ENCODE assay signal across 12 cellular contexts in genomic region chr6:152952045-152952444, GRCh38. TPM values are rescaled to one million over a fixed set of nuclear protein-coding genes. Genes with fewer than 3 reads are reported as not detected.
DNase-seq lines count a peak whose midpoint lies in the region; ATAC-seq, FAIRE-seq and TF ChIP-seq lines count a peak whose summit lies in the region.
"Had no signal": no experiment of that assay in that cellular context is flagged by ENCODE, and none has a peak within 500 bp of the region (broad histone marks: within the 10 kb centered on the region; RNA-seq: fewer than 3 reads in every experiment).

No MANE protein-coding gene starts in this region.

- TF ChIP-seq POLR2A in H54 (IDR thresholded peaks at IDR 0.05; ENCODE audit: low read depth, low read length), result no peak

- DNase-seq in H54 (ENCODE audit: insufficient read length, low spot score), result peak; percentile 5
- DNase-seq in PC-3, result peak; percentile 60
- peak; percentile 20 to 42 for DNase-seq in cardiac fibroblast (ENCODE audit: low read depth in 2 of 2)
- DNase-seq in myocyte (ENCODE audit: low read depth), result peak; percentile 6
- no peak for DNase-seq in Right ventricle myocardium superior
- no peak for DNase-seq in NCI-H1048 (lab: John Stamatoyannopoulos, UW)
- no peak for DNase-seq in NCI-H2107 (lab: John Stamatoyannopoulos, UW)
- DNase-seq: activated gamma-delta T cell treated with Interleukin-2 at 50 U/mL for 16 hours, NCI-H2227 treated with DMSO at 0.1 percent for 48 hours, nucleus accumbens had no signal

- no peaks in the 10 kb centered on the region for H3K79me2 ChIP-seq in PC-3 (ENCODE audit: low read length)

- intact Hi-C loops in PC-3 (cut with micrococcal nuclease) (no loop called here), Right ventricle myocardium superior (cut with DNase I) (loop anchor here (10.0 kb wide), 1 partner anchor 397 kb away; no protein-coding TSS in a partner anchor)

- H3K27ac ChIP-seq in PC-3 (ENCODE audit: low read length), result no peak overlapping the region
- H3K27ac ChIP-seq: epithelial cell of prostate had no signal

- TF ChIP-seq CTCF in PC-3 (conservative IDR thresholded peaks at IDR 0.05; ENCODE audit: low read depth, low read length) (no peak), cardiac fibroblast (IDR thresholded peaks at IDR 0.05; ENCODE audit: low read depth, low read length) (no peak)

- no peaks in the 10 kb centered on the region for H3K9me2 ChIP-seq in PC-3 (replicated peaks; ENCODE audit: low read length)

- H3F3A ChIP-seq in PC-3 (ENCODE audit: low read length, unreplicated experiment), result no peaks in the 10 kb centered on the region

- H3K4me2 ChIP-seq in PC-3 (ENCODE audit: low read length), result no peak overlapping the region; the same call in 1 of the 2 replicates

- H3K27me3 ChIP-seq in PC-3 (ENCODE audit: low read length), result no peaks in the 10 kb centered on the region; the same call in 1 of the 2 replicates

- H3K9ac ChIP-seq in PC-3 (ENCODE audit: low read length), result no peak overlapping the region

- no peak overlapping the region for H2AFZ ChIP-seq in PC-3 (ENCODE audit: low read length)

- POLR2A ChIA-PET in PC-3 (lab: Charles Lee; ENCODE audit: unreplicated experiment), result no interaction called here

- no peaks in the 10 kb centered on the region for H4K20me1 ChIP-seq in PC-3 (ENCODE audit: low read length)

- no TSS peak for BruUV-seq in PC-3 (replicated peaks; lab: Mats Ljungman, UMichigan)

- peaks cover 28% of the 10 kb centered on the region for H3K4me1 ChIP-seq in PC-3 (ENCODE audit: insufficient read depth, low read length)

- peak; percentile 35 for ATAC-seq in PC-3
- no peak for ATAC-seq in Right ventricle myocardium superior (ENCODE audit: poor library complexity)

- H3K36me3 ChIP-seq in PC-3 (ENCODE audit: low read depth, low read length), result no peaks in the 10 kb centered on the region

- FAIRE-seq in H54 (lab: Jason Lieb, UNC), result no peak
- FAIRE-seq: GM19239 had no signal

- H3K4me3 ChIP-seq in PC-3 (ENCODE audit: low read length), result no peak overlapping the region
- H3K4me3 ChIP-seq in cardiac fibroblast (replicated peaks in 1 of 2; ENCODE audit: low read depth in 2 of 2, low read length in 2 of 2), result no peak overlapping the region

- CTCF ChIA-PET in PC-3 (lab: Charles Lee), result no interaction called here

- H3K9me3 ChIP-seq in PC-3 (ENCODE audit: low read length), result no peaks in the 10 kb centered on the region

RNA-seq across cellular contexts. Expression of gene FBXO5, which starts 30.8 kb away (rescaled TPM):
- 11.5 and 16.8 TPM in 2 replicates for total RNA-seq in PC-3 (2014; rRNA removed)
- 4.1 and 5.3 TPM in 2 replicates for total RNA-seq in myocyte
- polyA plus RNA-seq in myocyte (2012), result 1.8 TPM
- 1.9 TPM for total RNA-seq in Right ventricle myocardium superior

RNA-seq across cellular contexts. Expression of gene MTRF1L, which starts 50.5 kb away (rescaled TPM):
- total RNA-seq in PC-3 (2014; rRNA removed) (12.7 and 19.1 TPM in 2 replicates), myocyte (19.0 and 21.9 TPM in 2 replicates), Right ventricle myocardium superior (28.2 TPM)
- 12.3 TPM for polyA plus RNA-seq in myocyte (2012)

Comparison
In these comparisons a context has a peak if more than half of its experiments do, and no peak if none do; other contexts are left out.
1. DNase-seq: peak in H54 (single experiment), PC-3 (single experiment), cardiac fibroblast (2 of 2) and myocyte (single experiment); none in Right ventricle myocardium superior (single experiment), NCI-H1048 (single experiment) and NCI-H2107 (single experiment).